Comparison of ENCODE assay signal across 12 cellular contexts in genomic region chr10:32326119-32326518, GRCh38. TPM values are rescaled to one million over a fixed set of nuclear protein-coding genes. Genes with fewer than 3 reads are reported as not detected.
DNase-seq lines count a peak whose midpoint lies in the region; ATAC-seq lines count a peak whose summit lies in the region.
"Had no signal": no experiment of that assay in that cellular context is flagged by ENCODE, and none has a peak within 500 bp of the region (broad histone marks: within the 10 kb centered on the region; RNA-seq: fewer than 3 reads in every experiment).

No MANE protein-coding gene starts in this region.

- DNase-seq in left lobe of liver (ENCODE audit: low spot score), result no peak
- DNase-seq in DMS 273 (lab: John Stamatoyannopoulos, UW; ENCODE audit: unreplicated experiment), result no peak
- no peak for DNase-seq in OCI-M1 (lab: John Stamatoyannopoulos, UW)
- no peak for DNase-seq in stimulated activated naive CD4-positive, alpha-beta T cell treated with Interleukin-2 at 50 U/mL for 16 hours (lab: John Stamatoyannopoulos, UW)
- DNase-seq in activated CD4-positive, CD25-positive, alpha-beta regulatory T cell (lab: John Stamatoyannopoulos, UW), result no peak
- DNase-seq: activated CD8-positive, alpha-beta memory T cell treated with anti-CD3 and anti-CD28 coated beads for 24 hours; caudate nucleus; mesendoderm; NCI-H2029 treated with DMSO at 0.1 percent for 48 hours had no signal

- ATAC-seq in GM18502 (IDR thresholded peaks at IDR 0.05; ENCODE audit: poor library complexity, unreplicated experiment) (peak; percentile 61), GM21367 (IDR thresholded peaks at IDR 0.05; ENCODE audit: unreplicated experiment) (peak; percentile 47), HG03103 (IDR thresholded peaks at IDR 0.05; ENCODE audit: low read depth, unreplicated experiment) (peak; percentile 44), left lobe of liver (peak; percentile 39)

RNA-seq across cellular contexts. Expression of gene EPC1, which starts 20.8 kb away (rescaled TPM):
- total RNA-seq in left lobe of liver, result 9.6 TPM
